28 cellular contexts compared by ENCODE assay signal in the genomic region with DNA sequence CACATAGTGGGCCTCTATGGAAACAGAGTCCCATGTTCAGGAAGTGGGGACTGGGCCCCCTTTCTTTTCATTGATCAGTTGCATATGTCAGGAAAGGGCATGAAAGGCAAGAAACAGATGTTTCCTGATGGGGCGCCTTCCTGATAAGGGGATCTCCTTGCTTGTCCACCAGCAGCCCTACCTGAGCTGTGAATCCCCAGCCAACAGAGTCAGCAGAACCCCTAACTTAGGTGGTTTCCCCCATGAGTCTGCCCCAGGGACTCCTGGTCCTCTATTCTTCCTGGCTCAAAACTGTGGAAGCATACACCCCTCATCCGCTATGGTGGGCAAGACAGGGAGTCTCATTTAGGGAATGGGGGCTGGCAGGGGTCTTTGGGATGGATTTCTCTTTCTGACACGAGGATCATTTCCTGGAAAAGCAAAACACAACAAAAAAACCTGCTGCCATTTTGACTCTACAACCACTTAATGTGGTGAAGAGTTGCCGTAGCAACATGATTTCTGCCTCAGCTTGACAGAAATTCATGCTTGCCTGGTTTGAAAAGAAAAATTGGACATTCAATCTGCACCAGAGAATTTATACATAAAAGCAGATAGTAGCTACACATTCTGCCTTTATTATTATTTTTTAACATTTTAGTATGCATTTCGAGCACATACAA.
DNase-seq lines count a peak whose midpoint lies in the region; ATAC-seq, FAIRE-seq and TF ChIP-seq lines count a peak whose summit lies in the region.
"Had no signal": no experiment of that assay in that cellular context is flagged by ENCODE, and none has a peak within 500 bp of the region (broad histone marks: within the 10 kb centered on the region; RNA-seq: fewer than 3 reads in every experiment).

No MANE protein-coding gene starts in this region.

- H2AFZ ChIP-seq in GM12878 (ENCODE audit: control insufficient read depth, low read depth, low read length): peak overlapping the region; percentile 64
- H2AFZ ChIP-seq in neuron (ENCODE audit: low read depth, low read length): peak overlapping the region; percentile 64

- ATAC-seq in GM21447 (IDR thresholded peaks at IDR 0.05; ENCODE audit: unreplicated experiment) (peak; percentile 54), GM12878 (peak; percentile 79)
- ATAC-seq: activated CD4-positive, alpha-beta T cell treated with anti-CD3 and anti-CD28 coated beads for 36 hours; activated CD8-positive, alpha-beta T cell treated with anti-CD3 and anti-CD28 coated beads for 36 hours; left lung had no signal

- H3K36me3 Mint-ChIP-seq in osteocyte (ENCODE audit: unreplicated experiment): no peaks in the 10 kb centered on the region
- H3K36me3 Mint-ChIP-seq in activated T-helper 2 cell treated with anti-CD3 and anti-CD28 coated beads, Interferon-gamma antibody, Interleukin-2, Interleukin-4, amounts not matched to agents 10 μg/mL and 5 μg/mL and 100 μg/mL, durations not matched to agents 14 hours and 24 hours and 36 hours (ENCODE audit: low read depth): no peaks in the 10 kb centered on the region
- H3K36me3 Mint-ChIP-seq: activated naive CD4-positive, alpha-beta T cell treated with anti-CD3 and anti-CD28 coated beads, Interleukin-2, amount 10 ng/mL, durations not matched to agents 7 days and 5 days had no signal

- POLR2A ChIA-PET in GM12878 (lab: Charles Lee): interaction anchor here (1.0 kb wide), 1 partner anchor 16 kb away, joined by 4 read pairs; no protein-coding TSS in a partner anchor

- H3K27ac ChIP-seq in GM12878 (ENCODE audit: control insufficient read depth, insufficient read depth): no peak overlapping the region
- H3K27ac ChIP-seq: adrenal gland, esophagus muscularis mucosa, left lung, sigmoid colon, stomach, vagina had no signal

- in situ Hi-C loops in GM12878 (cut with MboI): no loop called here

- DNase-seq in DMS79 treated with DMSO at 0.1 percent for 48 hours (lab: John Stamatoyannopoulos, UW): peak; percentile 2
- DNase-seq in DMS79 (lab: John Stamatoyannopoulos, UW): no peak
- DNase-seq in GM12878 (ENCODE audit: low read depth, low spot score): no peak
- no peak for DNase-seq in osteocyte (ENCODE audit: extremely low spot score, unreplicated experiment)
- no peak for DNase-seq in stimulated activated CD4-positive, alpha-beta T cell treated with anti-CD3 and anti-CD28 coated beads, Interleukin-2, amount 100 ng/mL, for 48 hours
- no peak for DNase-seq in activated T-helper 2 cell treated with anti-CD3 and anti-CD28 coated beads, Interferon-gamma antibody, Interleukin-2, Interleukin-4, amounts not matched to agents 10 μg/mL and 5 μg/mL and 100 μg/mL, durations not matched to agents 14 hours and 24 hours and 36 hours (ENCODE audit: low spot score)
- DNase-seq: activated CD4-positive, alpha-beta T cell treated with anti-CD3 and anti-CD28 coated beads for 36 hours; activated CD8-positive, alpha-beta memory T cell treated with anti-CD3 and anti-CD28 coated beads, Interleukin-2, amount 50 U/mL, for 48 hours; activated CD8-positive, alpha-beta T cell treated with anti-CD3 and anti-CD28 coated beads for 36 hours; activated naive CD4-positive, alpha-beta T cell treated with anti-CD3 and anti-CD28 coated beads, Interleukin-2, amount 10 ng/mL, durations not matched to agents 7 days and 5 days; adrenal gland; CD4-positive, alpha-beta T cell; foreskin fibroblast; islet precursor cell; Kasumi-1; left lung; NCI-H1417 treated with DMSO at 0.1 percent for 48 hours; NCI-H2081 treated with DMSO at 0.1 percent for 48 hours; occipital lobe; sigmoid colon; stimulated activated CD4-positive, alpha-beta T cell treated with anti-CD3 and anti-CD28 coated beads, Interleukin-12 subunit alpha, Interleukin-12 subunit beta, amount 100 ng/mL, for 4 hours; stimulated activated CD4-positive, alpha-beta T cell treated with anti-CD3 and anti-CD28 coated beads, Interleukin-4, amount 100 ng/mL, for 1 hour; stomach had no signal

- TF ChIP-seq EP300 in GM12878 (IDR thresholded peaks at IDR 0.05; ENCODE audit: borderline replicate concordance in 1 of 2, control insufficient read depth in 1 of 2, low read depth in 2 of 2, low read length in 2 of 2): no peak

- no TSS peak for BruUV-seq in GM12878 (replicated peaks; lab: Mats Ljungman, UMichigan)

- no peak for TF ChIP-seq RAD21 in GM12878 (IDR thresholded peaks at IDR 0.05; ENCODE audit: insufficient read depth, low read depth, low read length)

- WGBS in GM12878 (ENCODE audit: insufficient coverage, insufficient replicate concordance, low lambda C conversion rate, missing lambda C conversion rate): 58% methylated on average over 5 of the region's 5 CpGs

- TF ChIP-seq POLR2A in GM12878 (IDR thresholded peaks at IDR 0.05; ENCODE audit: low read depth, low read length): no peak

- H3K36me3 ChIP-seq in GM12878 (ENCODE audit: control insufficient read depth in 2 of 2, insufficient read depth in 2 of 2, low read length in 1 of 2) (no peaks in the 10 kb centered on the region), neuron (ENCODE audit: insufficient read depth, low read length) (no peaks in the 10 kb centered on the region)
- H3K36me3 ChIP-seq: adrenal gland, esophagus muscularis mucosa, left lung, sigmoid colon, stomach, vagina had no signal

- H3K4me1 ChIP-seq in GM12878 (ENCODE audit: control insufficient read depth, insufficient read depth, low read length) (peaks cover 9% of the 10 kb centered on the region), neuron (ENCODE audit: insufficient read depth, low read length) (peaks cover 16% of the 10 kb centered on the region)
- H3K4me1 ChIP-seq: adrenal gland, esophagus muscularis mucosa, left lung, sigmoid colon, vagina had no signal

- no peak for TF ChIP-seq CTCF in GM12878 (IDR thresholded peaks at IDR 0.05 in 2 of 3, conservative IDR thresholded peaks at IDR 0.05 in 1 of 3; ENCODE audit: control insufficient read depth in 2 of 3, extremely low read depth in 1 of 3, insufficient read depth in 1 of 3, low read depth in 3 of 3, low read length in 3 of 3)
- TF ChIP-seq CTCF in osteocyte (IDR thresholded peaks at IDR 0.05): no peak

- FAIRE-seq in GM12878 (lab: Jason Lieb, UNC): no peak

- H3K27me3 ChIP-seq in GM12878 (replicated peaks in 1 of 2; ENCODE audit: control insufficient read depth in 2 of 2, insufficient read depth in 2 of 2, low read length in 1 of 2) (no peaks in the 10 kb centered on the region), neuron (ENCODE audit: insufficient read depth, low read length) (no peaks in the 10 kb centered on the region)
- H3K27me3 ChIP-seq: adrenal gland, esophagus muscularis mucosa, sigmoid colon, stomach, vagina had no signal

- H3K27ac Mint-ChIP-seq in osteocyte (ENCODE audit: unreplicated experiment): no peak overlapping the region
- no peak overlapping the region for H3K27ac Mint-ChIP-seq in activated T-helper 2 cell treated with anti-CD3 and anti-CD28 coated beads, Interferon-gamma antibody, Interleukin-2, Interleukin-4, amounts not matched to agents 10 μg/mL and 5 μg/mL and 100 μg/mL, durations not matched to agents 14 hours and 24 hours and 36 hours
- H3K27ac Mint-ChIP-seq: activated CD4-positive, alpha-beta T cell treated with anti-CD3 and anti-CD28 coated beads for 36 hours; activated CD8-positive, alpha-beta T cell treated with anti-CD3 and anti-CD28 coated beads for 36 hours; activated naive CD4-positive, alpha-beta T cell treated with anti-CD3 and anti-CD28 coated beads, Interleukin-2, amount 10 ng/mL, durations not matched to agents 7 days and 5 days; activated T-helper 1 cell treated with anti-CD3 and anti-CD28 coated beads, Interleukin-12 subunit alpha, Interleukin-12 subunit beta, Interleukin-2, Interleukin-4 antibody, amounts not matched to agents 30 ng/mL and 10 ng/mL and 1 ng/mL, durations not matched to agents 14 hours and 24 hours and 36 hours; CD4-positive, alpha-beta T cell had no signal

- H3K4me3 ChIP-seq in GM12878 (no peak overlapping the region), neuron (ENCODE audit: low read length) (no peak overlapping the region)
- H3K4me3 ChIP-seq: adrenal gland, esophagus muscularis mucosa, left lung, sigmoid colon, stomach, vagina had no signal

- intact Hi-C loops in GM12878 (cut with micrococcal nuclease; ENCODE audit: unreplicated experiment): no loop called here
- intact Hi-C loops in activated T-helper 2 cell treated with anti-CD3 and anti-CD28 coated beads, Interferon-gamma antibody, Interleukin-2, Interleukin-4, amounts not matched to agents 10 μg/mL and 5 μg/mL and 100 μg/mL, durations not matched to agents 14 hours and 24 hours and 36 hours (cut with micrococcal nuclease): no loop called here

- H3K4me3 Mint-ChIP-seq in osteocyte (ENCODE audit: unreplicated experiment): no peak overlapping the region
- no peak overlapping the region for H3K4me3 Mint-ChIP-seq in activated T-helper 2 cell treated with anti-CD3 and anti-CD28 coated beads, Interferon-gamma antibody, Interleukin-2, Interleukin-4, amounts not matched to agents 10 μg/mL and 5 μg/mL and 100 μg/mL, durations not matched to agents 14 hours and 24 hours and 36 hours (ENCODE audit: low read depth)
- H3K4me3 Mint-ChIP-seq: activated CD4-positive, alpha-beta T cell treated with anti-CD3 and anti-CD28 coated beads for 36 hours; activated CD8-positive, alpha-beta T cell treated with anti-CD3 and anti-CD28 coated beads for 36 hours; activated naive CD4-positive, alpha-beta T cell treated with anti-CD3 and anti-CD28 coated beads, Interleukin-2, amount 10 ng/mL, durations not matched to agents 7 days and 5 days; activated T-helper 1 cell treated with anti-CD3 and anti-CD28 coated beads, Interleukin-12 subunit alpha, Interleukin-12 subunit beta, Interleukin-2, Interleukin-4 antibody, amounts not matched to agents 30 ng/mL and 10 ng/mL and 1 ng/mL, durations not matched to agents 14 hours and 24 hours and 36 hours; CD4-positive, alpha-beta T cell had no signal

- H3K9me3 ChIP-seq in GM12878 (replicated peaks; ENCODE audit: control insufficient read depth, insufficient read depth, low read length) (no peaks in the 10 kb centered on the region; the same call in 2 of the 3 replicates), neuron (ENCODE audit: low read length) (no peaks in the 10 kb centered on the region)
- H3K9me3 ChIP-seq: adrenal gland, esophagus muscularis mucosa, left lung, sigmoid colon, stomach, vagina had no signal

- RAD21 ChIA-PET in GM12878 (lab: Charles Lee; ENCODE audit: unreplicated experiment): interaction anchor here (0.5 kb wide), 1 partner anchor 18 kb away, joined by 3 read pairs; no protein-coding TSS in a partner anchor

- no peak overlapping the region for H3K9ac ChIP-seq in GM12878 (ENCODE audit: control insufficient read depth, insufficient read depth, low read length)

- no peaks in the 10 kb centered on the region for H3K79me2 ChIP-seq in GM12878 (ENCODE audit: control insufficient read depth, insufficient read depth, low read length)

- H4K20me1 ChIP-seq in GM12878 (ENCODE audit: control insufficient read depth, insufficient read depth): no peaks in the 10 kb centered on the region

- peaks cover 27% of the 10 kb centered on the region for H3K4me1 Mint-ChIP-seq in osteocyte (ENCODE audit: unreplicated experiment)
- H3K4me1 Mint-ChIP-seq in activated T-helper 2 cell treated with anti-CD3 and anti-CD28 coated beads, Interferon-gamma antibody, Interleukin-2, Interleukin-4, amounts not matched to agents 10 μg/mL and 5 μg/mL and 100 μg/mL, durations not matched to agents 14 hours and 24 hours and 36 hours (ENCODE audit: low read depth): no peaks in the 10 kb centered on the region
- H3K4me1 Mint-ChIP-seq: activated naive CD4-positive, alpha-beta T cell treated with anti-CD3 and anti-CD28 coated beads, Interleukin-2, amount 10 ng/mL, durations not matched to agents 7 days and 5 days had no signal

- no peaks in the 10 kb centered on the region for H3K9me3 Mint-ChIP-seq in osteocyte (ENCODE audit: unreplicated experiment)
- H3K9me3 Mint-ChIP-seq in activated T-helper 2 cell treated with anti-CD3 and anti-CD28 coated beads, Interferon-gamma antibody, Interleukin-2, Interleukin-4, amounts not matched to agents 10 μg/mL and 5 μg/mL and 100 μg/mL, durations not matched to agents 14 hours and 24 hours and 36 hours: no peaks in the 10 kb centered on the region
- H3K9me3 Mint-ChIP-seq: activated CD8-positive, alpha-beta T cell treated with anti-CD3 and anti-CD28 coated beads for 36 hours; activated naive CD4-positive, alpha-beta T cell treated with anti-CD3 and anti-CD28 coated beads, Interleukin-2, amount 10 ng/mL, durations not matched to agents 7 days and 5 days; CD4-positive, alpha-beta T cell had no signal

- H3K27me3 Mint-ChIP-seq in osteocyte (ENCODE audit: unreplicated experiment): peaks cover 7% of the 10 kb centered on the region
- H3K27me3 Mint-ChIP-seq in activated T-helper 2 cell treated with anti-CD3 and anti-CD28 coated beads, Interferon-gamma antibody, Interleukin-2, Interleukin-4, amounts not matched to agents 10 μg/mL and 5 μg/mL and 100 μg/mL, durations not matched to agents 14 hours and 24 hours and 36 hours (ENCODE audit: low read depth): peaks cover 20% of the 10 kb centered on the region
- H3K27me3 Mint-ChIP-seq: activated CD4-positive, alpha-beta T cell treated with anti-CD3 and anti-CD28 coated beads for 36 hours had no signal

- no peak overlapping the region for H3K4me2 ChIP-seq in GM12878 (ENCODE audit: control insufficient read depth, insufficient read depth)

- SMC1A ChIA-PET in GM12878 (lab: Charles Lee; ENCODE audit: uncharacterized antibody, unreplicated experiment): no interaction called here

- CTCF ChIA-PET in GM12878 (lab: Yijun Ruan, JAX): no interaction called here
